Comparison of ENCODE assay signal across 2 cellular contexts in the genomic region with DNA sequence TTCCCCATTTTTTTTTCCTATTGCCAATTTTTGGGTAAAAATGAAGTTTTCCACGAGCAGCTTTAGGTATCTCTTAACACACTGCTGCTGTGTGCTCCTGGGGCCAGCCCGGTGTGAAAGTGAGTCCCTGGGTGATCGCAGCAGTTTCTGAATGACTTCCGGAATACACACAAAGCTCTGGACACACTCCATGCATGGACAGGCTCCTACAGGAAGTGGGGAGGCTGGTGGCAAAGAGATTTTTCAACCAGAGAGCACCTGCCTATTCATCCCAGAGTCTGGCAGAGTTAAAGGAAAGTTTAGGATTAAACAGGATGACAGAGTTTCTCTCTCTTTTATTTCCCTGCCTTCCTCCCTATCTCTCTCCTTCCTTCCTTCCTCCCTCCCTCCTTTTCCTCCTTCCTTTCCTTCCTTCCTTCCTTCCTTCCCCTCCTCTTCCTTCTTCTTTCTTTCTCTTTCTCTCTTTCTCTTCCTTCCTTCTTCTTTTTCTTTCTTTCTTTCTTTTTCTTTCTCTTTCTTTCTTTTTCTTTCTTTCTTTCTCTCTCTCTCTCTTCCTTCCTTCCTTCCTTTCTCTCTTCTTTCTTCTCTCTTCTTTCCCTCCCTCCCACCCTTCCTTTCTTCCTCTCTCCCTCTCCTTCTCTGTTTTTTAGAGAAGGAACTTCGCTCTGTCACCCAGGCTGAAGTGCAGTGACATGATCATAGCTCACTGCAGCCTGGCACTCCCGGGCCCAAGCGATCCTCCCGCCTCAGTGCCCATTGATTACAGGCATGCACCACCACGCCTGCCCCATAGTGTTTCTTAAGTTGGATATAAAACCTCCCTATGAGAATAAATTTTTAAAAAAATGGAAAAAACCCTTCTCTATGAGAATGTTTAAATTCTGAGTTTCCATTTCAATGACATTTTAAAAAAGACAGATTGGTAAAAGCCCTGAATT.
TF ChIP-seq lines count a peak whose summit lies in the region.

No MANE protein-coding gene starts in this region.

TF ChIP-seq in GM12878, 131 proteins besides CTCF, POLR2A, EP300 and RAD21 (continues in another document):
- TF ChIP-seq SREBF1 (IDR thresholded peaks at IDR 0.05; ENCODE audit: low read length): no peak
- TF ChIP-seq, protein P1, sequence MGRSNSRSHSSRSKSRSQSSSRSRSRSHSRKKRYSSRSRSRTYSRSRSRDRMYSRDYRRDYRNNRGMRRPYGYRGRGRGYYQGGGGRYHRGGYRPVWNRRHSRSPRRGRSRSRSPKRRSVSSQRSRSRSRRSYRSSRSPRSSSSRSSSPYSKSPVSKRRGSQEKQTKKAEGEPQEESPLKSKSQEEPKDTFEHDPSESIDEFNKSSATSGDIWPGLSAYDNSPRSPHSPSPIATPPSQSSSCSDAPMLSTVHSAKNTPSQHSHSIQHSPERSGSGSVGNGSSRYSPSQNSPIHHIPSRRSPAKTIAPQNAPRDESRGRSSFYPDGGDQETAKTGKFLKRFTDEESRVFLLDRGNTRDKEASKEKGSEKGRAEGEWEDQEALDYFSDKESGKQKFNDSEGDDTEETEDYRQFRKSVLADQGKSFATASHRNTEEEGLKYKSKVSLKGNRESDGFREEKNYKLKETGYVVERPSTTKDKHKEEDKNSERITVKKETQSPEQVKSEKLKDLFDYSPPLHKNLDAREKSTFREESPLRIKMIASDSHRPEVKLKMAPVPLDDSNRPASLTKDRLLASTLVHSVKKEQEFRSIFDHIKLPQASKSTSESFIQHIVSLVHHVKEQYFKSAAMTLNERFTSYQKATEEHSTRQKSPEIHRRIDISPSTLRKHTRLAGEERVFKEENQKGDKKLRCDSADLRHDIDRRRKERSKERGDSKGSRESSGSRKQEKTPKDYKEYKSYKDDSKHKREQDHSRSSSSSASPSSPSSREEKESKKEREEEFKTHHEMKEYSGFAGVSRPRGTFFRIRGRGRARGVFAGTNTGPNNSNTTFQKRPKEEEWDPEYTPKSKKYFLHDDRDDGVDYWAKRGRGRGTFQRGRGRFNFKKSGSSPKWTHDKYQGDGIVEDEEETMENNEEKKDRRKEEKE (IDR thresholded peaks at IDR 0.05): no peak
- no peak for TF ChIP-seq KLF5 (IDR thresholded peaks at IDR 0.05; ENCODE audit: partially characterized antibody)
- peak; percentile 95 for TF ChIP-seq EED (IDR thresholded peaks at IDR 0.05; ENCODE audit: low read depth)
- peak; percentile 34; the same call in 1 of the 2 replicates for TF ChIP-seq NFIC (IDR thresholded peaks at IDR 0.05; ENCODE audit: low read depth, low read length)
- no peak for TF ChIP-seq STAT3 (IDR thresholded peaks at IDR 0.05; ENCODE audit: low read depth, low read length)
- TF ChIP-seq ZNF217 (IDR thresholded peaks at IDR 0.05): no peak
- TF ChIP-seq, protein P2, sequence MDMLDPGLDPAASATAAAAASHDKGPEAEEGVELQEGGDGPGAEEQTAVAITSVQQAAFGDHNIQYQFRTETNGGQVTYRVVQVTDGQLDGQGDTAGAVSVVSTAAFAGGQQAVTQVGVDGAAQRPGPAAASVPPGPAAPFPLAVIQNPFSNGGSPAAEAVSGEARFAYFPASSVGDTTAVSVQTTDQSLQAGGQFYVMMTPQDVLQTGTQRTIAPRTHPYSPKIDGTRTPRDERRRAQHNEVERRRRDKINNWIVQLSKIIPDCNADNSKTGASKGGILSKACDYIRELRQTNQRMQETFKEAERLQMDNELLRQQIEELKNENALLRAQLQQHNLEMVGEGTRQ (IDR thresholded peaks at IDR 0.05; ENCODE audit: borderline replicate concordance, low read depth, low read length): no peak
- peak in 1 of 2 experiments; percentile 28; a peak in 1 of 3 replicates for TF ChIP-seq EGR1 (IDR thresholded peaks at IDR 0.05; ENCODE audit: borderline replicate concordance in 1 of 2, low read depth in 2 of 2, low read length in 2 of 2)
- no peak for TF ChIP-seq NR2C2 (IDR thresholded peaks at IDR 0.05; ENCODE audit: borderline replicate concordance, control insufficient read depth, insufficient read length, low read depth)
- TF ChIP-seq, protein P3, sequence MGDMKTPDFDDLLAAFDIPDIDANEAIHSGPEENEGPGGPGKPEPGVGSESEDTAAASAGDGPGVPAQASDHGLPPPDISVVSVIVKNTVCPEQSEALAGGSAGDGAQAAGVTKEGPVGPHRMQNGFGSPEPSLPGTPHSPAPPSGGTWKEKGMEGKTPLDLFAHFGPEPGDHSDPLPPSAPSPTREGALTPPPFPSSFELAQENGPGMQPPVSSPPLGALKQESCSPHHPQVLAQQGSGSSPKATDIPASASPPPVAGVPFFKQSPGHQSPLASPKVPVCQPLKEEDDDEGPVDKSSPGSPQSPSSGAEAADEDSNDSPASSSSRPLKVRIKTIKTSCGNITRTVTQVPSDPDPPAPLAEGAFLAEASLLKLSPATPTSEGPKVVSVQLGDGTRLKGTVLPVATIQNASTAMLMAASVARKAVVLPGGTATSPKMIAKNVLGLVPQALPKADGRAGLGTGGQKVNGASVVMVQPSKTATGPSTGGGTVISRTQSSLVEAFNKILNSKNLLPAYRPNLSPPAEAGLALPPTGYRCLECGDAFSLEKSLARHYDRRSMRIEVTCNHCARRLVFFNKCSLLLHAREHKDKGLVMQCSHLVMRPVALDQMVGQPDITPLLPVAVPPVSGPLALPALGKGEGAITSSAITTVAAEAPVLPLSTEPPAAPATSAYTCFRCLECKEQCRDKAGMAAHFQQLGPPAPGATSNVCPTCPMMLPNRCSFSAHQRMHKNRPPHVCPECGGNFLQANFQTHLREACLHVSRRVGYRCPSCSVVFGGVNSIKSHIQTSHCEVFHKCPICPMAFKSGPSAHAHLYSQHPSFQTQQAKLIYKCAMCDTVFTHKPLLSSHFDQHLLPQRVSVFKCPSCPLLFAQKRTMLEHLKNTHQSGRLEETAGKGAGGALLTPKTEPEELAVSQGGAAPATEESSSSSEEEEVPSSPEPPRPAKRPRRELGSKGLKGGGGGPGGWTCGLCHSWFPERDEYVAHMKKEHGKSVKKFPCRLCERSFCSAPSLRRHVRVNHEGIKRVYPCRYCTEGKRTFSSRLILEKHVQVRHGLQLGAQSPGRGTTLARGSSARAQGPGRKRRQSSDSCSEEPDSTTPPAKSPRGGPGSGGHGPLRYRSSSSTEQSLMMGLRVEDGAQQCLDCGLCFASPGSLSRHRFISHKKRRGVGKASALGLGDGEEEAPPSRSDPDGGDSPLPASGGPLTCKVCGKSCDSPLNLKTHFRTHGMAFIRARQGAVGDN (IDR thresholded peaks at IDR 0.05): no peak
- no peak for TF ChIP-seq FOXK2 (IDR thresholded peaks at IDR 0.05)
- no peak for TF ChIP-seq RAD51 (IDR thresholded peaks at IDR 0.05)
- TF ChIP-seq, protein P4, sequence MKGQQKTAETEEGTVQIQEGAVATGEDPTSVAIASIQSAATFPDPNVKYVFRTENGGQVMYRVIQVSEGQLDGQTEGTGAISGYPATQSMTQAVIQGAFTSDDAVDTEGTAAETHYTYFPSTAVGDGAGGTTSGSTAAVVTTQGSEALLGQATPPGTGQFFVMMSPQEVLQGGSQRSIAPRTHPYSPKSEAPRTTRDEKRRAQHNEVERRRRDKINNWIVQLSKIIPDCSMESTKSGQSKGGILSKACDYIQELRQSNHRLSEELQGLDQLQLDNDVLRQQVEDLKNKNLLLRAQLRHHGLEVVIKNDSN (IDR thresholded peaks at IDR 0.05; ENCODE audit: borderline replicate concordance, extremely low read length, insufficient read depth, low read depth, low read length): no peak
- TF ChIP-seq, protein P5, sequence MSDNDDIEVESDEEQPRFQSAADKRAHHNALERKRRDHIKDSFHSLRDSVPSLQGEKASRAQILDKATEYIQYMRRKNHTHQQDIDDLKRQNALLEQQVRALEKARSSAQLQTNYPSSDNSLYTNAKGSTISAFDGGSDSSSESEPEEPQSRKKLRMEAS (IDR thresholded peaks at IDR 0.05; ENCODE audit: low read depth, low read length): no peak
- no peak for TF ChIP-seq NR2F1 (conservative IDR thresholded peaks at IDR 0.05)

TF ChIP-seq in GM23338, 12 proteins besides CTCF, POLR2A, EP300 and RAD21:
- TF ChIP-seq EZH2 (IDR thresholded peaks at IDR 0.05; ENCODE audit: low read depth, unreplicated experiment) (no peak), ZNF114 (CRISPR knock-in tag; IDR thresholded peaks at IDR 0.05) (no peak), NANOG (IDR thresholded peaks at IDR 0.05; ENCODE audit: borderline replicate concordance) (no peak), JUNB (IDR thresholded peaks at IDR 0.05; ENCODE audit: unreplicated experiment) (no peak), CREB1 (CRISPR knock-in tag; IDR thresholded peaks at IDR 0.05; ENCODE audit: low read depth) (no peak), ZNF331 (CRISPR knock-in tag; IDR thresholded peaks at IDR 0.05; ENCODE audit: low read depth) (no peak), STAT1 (IDR thresholded peaks at IDR 0.05; ENCODE audit: unreplicated experiment) (no peak), EZH2phosphoT487 (IDR thresholded peaks at IDR 0.05; ENCODE audit: unreplicated experiment) (no peak)
- TF ChIP-seq, protein P6, sequence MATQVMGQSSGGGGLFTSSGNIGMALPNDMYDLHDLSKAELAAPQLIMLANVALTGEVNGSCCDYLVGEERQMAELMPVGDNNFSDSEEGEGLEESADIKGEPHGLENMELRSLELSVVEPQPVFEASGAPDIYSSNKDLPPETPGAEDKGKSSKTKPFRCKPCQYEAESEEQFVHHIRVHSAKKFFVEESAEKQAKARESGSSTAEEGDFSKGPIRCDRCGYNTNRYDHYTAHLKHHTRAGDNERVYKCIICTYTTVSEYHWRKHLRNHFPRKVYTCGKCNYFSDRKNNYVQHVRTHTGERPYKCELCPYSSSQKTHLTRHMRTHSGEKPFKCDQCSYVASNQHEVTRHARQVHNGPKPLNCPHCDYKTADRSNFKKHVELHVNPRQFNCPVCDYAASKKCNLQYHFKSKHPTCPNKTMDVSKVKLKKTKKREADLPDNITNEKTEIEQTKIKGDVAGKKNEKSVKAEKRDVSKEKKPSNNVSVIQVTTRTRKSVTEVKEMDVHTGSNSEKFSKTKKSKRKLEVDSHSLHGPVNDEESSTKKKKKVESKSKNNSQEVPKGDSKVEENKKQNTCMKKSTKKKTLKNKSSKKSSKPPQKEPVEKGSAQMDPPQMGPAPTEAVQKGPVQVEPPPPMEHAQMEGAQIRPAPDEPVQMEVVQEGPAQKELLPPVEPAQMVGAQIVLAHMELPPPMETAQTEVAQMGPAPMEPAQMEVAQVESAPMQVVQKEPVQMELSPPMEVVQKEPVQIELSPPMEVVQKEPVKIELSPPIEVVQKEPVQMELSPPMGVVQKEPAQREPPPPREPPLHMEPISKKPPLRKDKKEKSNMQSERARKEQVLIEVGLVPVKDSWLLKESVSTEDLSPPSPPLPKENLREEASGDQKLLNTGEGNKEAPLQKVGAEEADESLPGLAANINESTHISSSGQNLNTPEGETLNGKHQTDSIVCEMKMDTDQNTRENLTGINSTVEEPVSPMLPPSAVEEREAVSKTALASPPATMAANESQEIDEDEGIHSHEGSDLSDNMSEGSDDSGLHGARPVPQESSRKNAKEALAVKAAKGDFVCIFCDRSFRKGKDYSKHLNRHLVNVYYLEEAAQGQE (IDR thresholded peaks at IDR 0.05; ENCODE audit: unreplicated experiment): no peak
- TF ChIP-seq, protein P7, sequence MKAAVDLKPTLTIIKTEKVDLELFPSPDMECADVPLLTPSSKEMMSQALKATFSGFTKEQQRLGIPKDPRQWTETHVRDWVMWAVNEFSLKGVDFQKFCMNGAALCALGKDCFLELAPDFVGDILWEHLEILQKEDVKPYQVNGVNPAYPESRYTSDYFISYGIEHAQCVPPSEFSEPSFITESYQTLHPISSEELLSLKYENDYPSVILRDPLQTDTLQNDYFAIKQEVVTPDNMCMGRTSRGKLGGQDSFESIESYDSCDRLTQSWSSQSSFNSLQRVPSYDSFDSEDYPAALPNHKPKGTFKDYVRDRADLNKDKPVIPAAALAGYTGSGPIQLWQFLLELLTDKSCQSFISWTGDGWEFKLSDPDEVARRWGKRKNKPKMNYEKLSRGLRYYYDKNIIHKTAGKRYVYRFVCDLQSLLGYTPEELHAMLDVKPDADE (IDR thresholded peaks at IDR 0.05): no peak
